Comparison of ENCODE assay signal across 26 cellular contexts in genomic region chr14:85619866-85620265, GRCh38.
A peak's percentile ranks its signal among the peaks of the same experiment; 100 is the strongest.
DNase-seq lines count a peak whose midpoint lies in the region; TF ChIP-seq lines count a peak whose summit lies in the region.
"Had no signal": no experiment of that assay in that cellular context is flagged by ENCODE, and none has a peak within 500 bp of the region (broad histone marks: within the 10 kb centered on the region; RNA-seq: fewer than 3 reads in every experiment).

No MANE protein-coding gene starts in this region.

- H3K4me3 ChIP-seq in smooth muscle cell: no peak overlapping the region
- H3K4me3 ChIP-seq: BLaER1 treated with 17β-estradiol and CSF1 and Interleukin-3, amounts not matched to agents 10 nM and 100 nM; HAP-1; left ventricle myocardium inferior; sigmoid colon; transverse colon had no signal

- DNase-seq in Kasumi-1 (lab: John Stamatoyannopoulos, UW): peak; percentile 40 to 45
- peak; percentile 63 to 66 for DNase-seq in NOMO-1 (lab: John Stamatoyannopoulos, UW; ENCODE audit: unreplicated experiment in 2 of 2)
- no peak for DNase-seq in smooth muscle cell (lab: John Stamatoyannopoulos, UW; ENCODE audit: unreplicated experiment)
- no peak for DNase-seq in HuH-7.5 (ENCODE audit: low spot score)
- no peak for DNase-seq in GM10248 (ENCODE audit: extremely low spot score)
- no peak for DNase-seq in DMS153 (lab: John Stamatoyannopoulos, UW)
- DNase-seq: activated B cell treated with CpG ODN at 0.5 μM for 24 hours; activated CD4-positive, alpha-beta T cell treated with anti-CD3 and anti-CD28 coated beads, Interleukin-2, amount 50 U/mL, for 1 hour; activated CD8-positive, alpha-beta memory T cell treated with anti-CD3 and anti-CD28 coated beads, Interleukin-2, amount 10 ng/mL, durations not matched to agents 7 days and 5 days; activated naive CD8-positive, alpha-beta T cell treated with anti-CD3 and anti-CD28 coated beads, Interleukin-2, amount 50 U/mL, for 24 hours; activated T-cell treated with anti-CD3 and anti-CD28 coated beads, Interleukin-2, amount 50 U/mL, for 4 hours; Caco-2; central memory CD4-positive, alpha-beta T cell; cortex of kidney; DMS79; GF-D8; islet precursor cell; left ventricle myocardium inferior; NK-92 treated with Interleukin-12 subunit alpha and Interleukin-12 subunit beta, amount 100 ng/mL, for 24 hours; SHP77 treated with DMSO at 0.1 percent for 48 hours; sigmoid colon; stimulated activated CD4-positive, alpha-beta T cell treated with anti-CD3 and anti-CD28 coated beads, Interleukin-4, amount 100 ng/mL, for 4 hours; transverse colon had no signal

- peak overlapping the region; percentile 6 for H3K27ac Mint-ChIP-seq in dendritic cell treated with granulocyte-macrophage colony-stimulating factor and Interleukin-4, amounts not matched to agents 40 ng/mL and 50 ng/mL, for 4 days
- H3K27ac Mint-ChIP-seq: activated B cell treated with CpG ODN at 0.5 μM for 24 hours; activated CD8-positive, alpha-beta memory T cell treated with anti-CD3 and anti-CD28 coated beads, Interleukin-2, amount 10 ng/mL, durations not matched to agents 7 days and 5 days; activated naive CD8-positive, alpha-beta T cell treated with anti-CD3 and anti-CD28 coated beads, Interleukin-2, amount 50 U/mL, for 24 hours had no signal

- no peak overlapping the region for H3K4me3 Mint-ChIP-seq in dendritic cell treated with granulocyte-macrophage colony-stimulating factor and Interleukin-4, amounts not matched to agents 40 ng/mL and 50 ng/mL, for 4 days
- H3K4me3 Mint-ChIP-seq: activated B cell treated with CpG ODN at 0.5 μM for 24 hours; activated CD8-positive, alpha-beta memory T cell treated with anti-CD3 and anti-CD28 coated beads, Interleukin-2, amount 10 ng/mL, durations not matched to agents 7 days and 5 days; activated naive CD8-positive, alpha-beta T cell treated with anti-CD3 and anti-CD28 coated beads, Interleukin-2, amount 50 U/mL, for 24 hours; activated T-cell treated with anti-CD3 and anti-CD28 coated beads, Interleukin-2, amount 50 U/mL, for 4 hours had no signal

- no peak overlapping the region for H3K9ac ChIP-seq in smooth muscle cell (ENCODE audit: low read depth)

- 40% methylated on average over 6 of the region's 6 CpGs for WGBS in smooth muscle cell (ENCODE audit: low lambda C conversion rate)

- peaks cover 15% of the 10 kb centered on the region for H3F3A ChIP-seq in smooth muscle cell (ENCODE audit: low read depth)

- peaks cover 62% of the 10 kb centered on the region for H3K79me2 ChIP-seq in smooth muscle cell (ENCODE audit: low read depth)

- H3K36me3 Mint-ChIP-seq in dendritic cell treated with granulocyte-macrophage colony-stimulating factor and Interleukin-4, amounts not matched to agents 40 ng/mL and 50 ng/mL, for 4 days (ENCODE audit: low read depth): no peaks in the 10 kb centered on the region
- H3K36me3 Mint-ChIP-seq: activated CD8-positive, alpha-beta memory T cell treated with anti-CD3 and anti-CD28 coated beads, Interleukin-2, amount 10 ng/mL, durations not matched to agents 7 days and 5 days had no signal

- POLR2A ChIA-PET in GM10248 (lab: Yijun Ruan, JAX): no interaction called here

- no peaks in the 10 kb centered on the region for H3K9me3 Mint-ChIP-seq in dendritic cell treated with granulocyte-macrophage colony-stimulating factor and Interleukin-4, amounts not matched to agents 40 ng/mL and 50 ng/mL, for 4 days
- H3K9me3 Mint-ChIP-seq: activated naive CD8-positive, alpha-beta T cell treated with anti-CD3 and anti-CD28 coated beads, Interleukin-2, amount 50 U/mL, for 24 hours had no signal

- peaks cover 17% of the 10 kb centered on the region for H3K36me3 ChIP-seq in smooth muscle cell (ENCODE audit: low read depth)
- H3K36me3 ChIP-seq: BLaER1 treated with 17β-estradiol and CSF1 and Interleukin-3, amounts not matched to agents 10 nM and 100 nM; HAP-1; transverse colon had no signal

- H4K20me1 ChIP-seq in smooth muscle cell (ENCODE audit: low read depth): peaks cover 91% of the 10 kb centered on the region
- H4K20me1 ChIP-seq: BLaER1 treated with 17β-estradiol and CSF1 and Interleukin-3, amounts not matched to agents 10 nM and 100 nM had no signal

- no peak overlapping the region for H3K4me2 ChIP-seq in smooth muscle cell

- CTCF ChIA-PET in GM10248 (lab: Yijun Ruan, JAX): no interaction called here

- H3K9me3 ChIP-seq in smooth muscle cell (replicated peaks; ENCODE audit: low read depth): no peaks in the 10 kb centered on the region
- H3K9me3 ChIP-seq: Caco-2, HAP-1, left ventricle myocardium inferior, sigmoid colon, transverse colon had no signal

- H3K4me1 Mint-ChIP-seq in dendritic cell treated with granulocyte-macrophage colony-stimulating factor and Interleukin-4, amounts not matched to agents 40 ng/mL and 50 ng/mL, for 4 days (ENCODE audit: low read depth): peaks cover 19% of the 10 kb centered on the region
- H3K4me1 Mint-ChIP-seq: activated B cell treated with CpG ODN at 0.5 μM for 24 hours; activated CD8-positive, alpha-beta memory T cell treated with anti-CD3 and anti-CD28 coated beads, Interleukin-2, amount 10 ng/mL, durations not matched to agents 7 days and 5 days; activated naive CD8-positive, alpha-beta T cell treated with anti-CD3 and anti-CD28 coated beads, Interleukin-2, amount 50 U/mL, for 24 hours had no signal

- peaks cover 19% of the 10 kb centered on the region for H3K4me1 ChIP-seq in smooth muscle cell (ENCODE audit: low read depth)
- H3K4me1 ChIP-seq: left ventricle myocardium inferior, sigmoid colon, transverse colon had no signal

- peak overlapping the region; percentile 44 for H3K27ac ChIP-seq in smooth muscle cell (ENCODE audit: low read depth)
- H3K27ac ChIP-seq: left ventricle myocardium inferior, sigmoid colon, transverse colon had no signal

- no peak for TF ChIP-seq CTCF in smooth muscle cell (IDR thresholded peaks at IDR 0.05; ENCODE audit: borderline replicate concordance, insufficient read depth, poor library complexity, severe bottlenecking)
- no peak for TF ChIP-seq CTCF in GM10248 (IDR thresholded peaks at IDR 0.05; ENCODE audit: control extremely low read depth, extremely low read depth, low read depth, missing control alignments)

- peaks cover 10% of the 10 kb centered on the region for H3K27me3 Mint-ChIP-seq in dendritic cell treated with granulocyte-macrophage colony-stimulating factor and Interleukin-4, amounts not matched to agents 40 ng/mL and 50 ng/mL, for 4 days
- H3K27me3 Mint-ChIP-seq: activated B cell treated with CpG ODN at 0.5 μM for 24 hours; activated CD8-positive, alpha-beta memory T cell treated with anti-CD3 and anti-CD28 coated beads, Interleukin-2, amount 10 ng/mL, durations not matched to agents 7 days and 5 days; activated naive CD8-positive, alpha-beta T cell treated with anti-CD3 and anti-CD28 coated beads, Interleukin-2, amount 50 U/mL, for 24 hours had no signal

- intact Hi-C loops in dendritic cell treated with granulocyte-macrophage colony-stimulating factor and Interleukin-4, amounts not matched to agents 40 ng/mL and 50 ng/mL, for 4 days (cut with micrococcal nuclease): no loop called here

- H2AFZ ChIP-seq in smooth muscle cell (ENCODE audit: low read depth): no peak overlapping the region

- no peaks in the 10 kb centered on the region for H3K27me3 ChIP-seq in smooth muscle cell (ENCODE audit: low read depth)
- H3K27me3 ChIP-seq: BLaER1 treated with 17β-estradiol and CSF1 and Interleukin-3, amounts not matched to agents 10 nM and 100 nM; sigmoid colon; transverse colon had no signal

Comparison
In these comparisons a context has a peak if more than half of its experiments do, and no peak if none do; other contexts are left out.
1. DNase-seq: peak in Kasumi-1 (2 of 2) and NOMO-1 (2 of 2); none in smooth muscle cell (single experiment), HuH-7.5 (single experiment), GM10248 (single experiment) and DMS153 (single experiment).